ENCODE assay signal across 8 cellular contexts in genomic region chr1:167803358-167804217, GRCh38.
DNase-seq lines count a peak whose midpoint lies in the region; ATAC-seq and TF ChIP-seq lines count a peak whose summit lies in the region.

No MANE protein-coding gene starts in this region.

- H3K27ac Mint-ChIP-seq in CD14-positive monocyte: peak overlapping the region in 6 of 7 donors; percentile 20 to 80 (median 66)
- H3K27ac Mint-ChIP-seq in central memory CD8-positive, alpha-beta T cell (ENCODE audit: low read depth): peak overlapping the region; percentile 16

- H3K4me3 Mint-ChIP-seq in CD14-positive monocyte: peak overlapping the region in 1 of 2 donors; percentile 71
- no peak overlapping the region for H3K4me3 Mint-ChIP-seq in central memory CD8-positive, alpha-beta T cell

- peak; percentile 88 for DNase-seq in CD14-positive monocyte (ENCODE audit: low spot score)
- peak; percentile 93 for DNase-seq in NCI-H460 (ENCODE audit: extremely low read depth, low read depth)
- peak; percentile 57 to 73 for DNase-seq in central memory CD8-positive, alpha-beta T cell (ENCODE audit: low spot score in 2 of 2)
- peak; percentile 97 for DNase-seq in kidney tubule cell (ENCODE audit: low spot score)
- DNase-seq in stimulated activated CD4-positive, alpha-beta T cell treated with anti-CD3 and anti-CD28 coated beads, Interleukin-4, amount 100 ng/mL, for 1 hour: peak; percentile 90

- peak; percentile 95 for TF ChIP-seq CTCF in CD14-positive monocyte (IDR thresholded peaks at IDR 0.05)

- intact Hi-C loops in CD14-positive monocyte (cut with micrococcal nuclease): loop anchor here (5.0 kb wide), 1 partner anchor 81 kb away; the partner anchor contains the start of gene MPZL1 (in 2 of the 2)

- no peaks in the 10 kb centered on the region for H3K36me3 Mint-ChIP-seq in CD14-positive monocyte
- no peaks in the 10 kb centered on the region for H3K36me3 Mint-ChIP-seq in central memory CD8-positive, alpha-beta T cell (ENCODE audit: insufficient read depth)

- H3K9me3 Mint-ChIP-seq in CD14-positive monocyte: peaks cover 0 to 1% (median 0%) of the 10 kb centered on the region in 7 donors
- H3K9me3 Mint-ChIP-seq in central memory CD8-positive, alpha-beta T cell: no peaks in the 10 kb centered on the region

- H3K4me1 Mint-ChIP-seq in CD14-positive monocyte: peaks cover 19% of the 10 kb centered on the region
- H3K4me1 Mint-ChIP-seq in central memory CD8-positive, alpha-beta T cell: peaks cover 26% of the 10 kb centered on the region

- H3K27me3 Mint-ChIP-seq in CD14-positive monocyte (ENCODE audit: low read depth in 3 of 3): peaks cover 0 to 5% (median 0%) of the 10 kb centered on the region in 3 donors
- no peaks in the 10 kb centered on the region for H3K27me3 Mint-ChIP-seq in central memory CD8-positive, alpha-beta T cell

- ATAC-seq in GM19372 (IDR thresholded peaks at IDR 0.05; ENCODE audit: low read depth, unreplicated experiment) (peak; percentile 86), HG03457 (IDR thresholded peaks at IDR 0.05; ENCODE audit: unreplicated experiment) (peak; percentile 91)
- ATAC-seq in activated CD4-positive, CD25-positive, alpha-beta regulatory T cell treated with anti-CD3 and anti-CD28 coated beads, Interleukin-2, amount 50 U/mL, for 24 hours: peak; percentile 86 to 90
- peak; percentile 62 for ATAC-seq in central memory CD8-positive, alpha-beta T cell (replicated peaks; ENCODE audit: extremely low read depth, poor library complexity, severe bottlenecking)

Comparison
In these comparisons a context has a peak if more than half of its experiments do, and no peak if none do; other contexts are left out.
1. Peak in every context shown above with its lines: DNase-seq and ATAC-seq.